1 cellular context compared by ENCODE assay signal in the genomic region with DNA sequence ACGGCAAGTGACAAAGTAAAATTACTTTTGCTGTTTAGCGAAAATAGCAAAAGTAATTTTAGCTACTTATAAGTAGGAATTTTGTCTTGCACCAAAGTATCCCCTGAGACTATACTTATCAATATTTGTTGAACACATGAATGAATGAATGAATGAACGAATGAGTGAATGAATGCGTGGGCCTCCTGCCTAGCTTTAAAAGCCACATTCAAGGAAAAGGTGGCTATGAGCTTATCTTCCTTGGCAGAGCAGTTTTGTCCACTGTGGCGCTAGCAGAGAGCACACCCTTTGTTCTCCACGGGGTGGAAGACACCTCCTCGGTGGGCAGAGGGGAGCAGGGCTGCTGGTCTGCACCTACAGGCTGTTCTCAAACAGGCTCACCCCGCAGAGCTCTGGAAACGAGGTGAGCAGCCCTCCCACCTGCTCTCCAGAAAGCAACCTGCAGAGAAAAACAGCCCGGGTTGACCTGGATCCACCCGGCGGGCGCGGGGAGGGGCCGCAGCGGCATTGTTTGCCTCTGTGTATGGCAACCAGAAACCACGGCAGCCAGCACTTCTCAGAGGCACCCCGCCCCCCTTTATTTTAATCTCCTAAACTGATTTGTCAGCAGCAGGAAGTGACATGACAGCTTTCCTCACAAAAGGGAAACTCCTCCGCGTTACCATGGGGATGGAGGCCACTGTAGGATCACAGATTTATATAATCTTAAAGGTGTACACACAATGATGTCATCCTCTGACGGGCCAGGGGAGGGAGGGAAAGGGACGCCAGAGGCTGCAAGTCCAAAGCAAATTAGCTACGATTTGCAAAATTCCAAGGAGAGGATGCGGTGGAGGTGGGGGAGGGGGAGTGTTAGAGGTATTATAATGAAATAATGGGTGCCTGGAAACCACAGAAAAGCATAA.
TF ChIP-seq lines count a peak whose summit lies in the region.

No MANE protein-coding gene starts in this region.

TF ChIP-seq in HepG2, 621 proteins besides CTCF, POLR2A, EP300 and RAD21 (continued from another document and continues in another):
- TF ChIP-seq SNAPC5 (CRISPR knock-in tag; IDR thresholded peaks at IDR 0.05; ENCODE audit: borderline replicate concordance) = no peak
- no peak for TF ChIP-seq ZNF205 (CRISPR knock-in tag; IDR thresholded peaks at IDR 0.05)
- TF ChIP-seq YEATS2 (CRISPR knock-in tag; IDR thresholded peaks at IDR 0.05; ENCODE audit: borderline replicate concordance) = peak; percentile 14; the same call in 1 of the 2 replicates
- TF ChIP-seq YEATS4 (CRISPR knock-in tag; IDR thresholded peaks at IDR 0.05; ENCODE audit: borderline replicate concordance) = no peak
- TF ChIP-seq ZNF687 (CRISPR knock-in tag; IDR thresholded peaks at IDR 0.05) = peak; percentile 83
- TF ChIP-seq PATZ1 (CRISPR knock-in tag; IDR thresholded peaks at IDR 0.05) = peak; percentile 51; the same call in 1 of the 2 replicates
- no peak for TF ChIP-seq TARDBP (CRISPR knock-in tag; IDR thresholded peaks at IDR 0.05)
- TF ChIP-seq, protein P1, sequence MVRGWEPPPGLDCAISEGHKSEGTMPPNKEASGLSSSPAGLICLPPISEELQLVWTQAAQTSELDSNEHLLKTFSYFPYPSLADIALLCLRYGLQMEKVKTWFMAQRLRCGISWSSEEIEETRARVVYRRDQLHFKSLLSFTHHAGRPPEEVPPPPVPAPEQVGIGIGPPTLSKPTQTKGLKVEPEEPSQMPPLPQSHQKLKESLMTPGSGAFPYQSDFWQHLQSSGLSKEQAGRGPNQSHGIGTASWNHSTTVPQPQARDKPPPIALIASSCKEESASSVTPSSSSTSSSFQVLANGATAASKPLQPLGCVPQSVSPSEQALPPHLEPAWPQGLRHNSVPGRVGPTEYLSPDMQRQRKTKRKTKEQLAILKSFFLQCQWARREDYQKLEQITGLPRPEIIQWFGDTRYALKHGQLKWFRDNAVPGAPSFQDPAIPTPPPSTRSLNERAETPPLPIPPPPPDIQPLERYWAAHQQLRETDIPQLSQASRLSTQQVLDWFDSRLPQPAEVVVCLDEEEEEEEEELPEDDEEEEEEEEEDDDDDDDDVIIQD (CRISPR knock-in tag; IDR thresholded peaks at IDR 0.05; ENCODE audit: low read depth) = no peak
- no peak for TF ChIP-seq SYNCRIP (IDR thresholded peaks at IDR 0.05; ENCODE audit: insufficient read depth, low read depth, low read length)
- TF ChIP-seq PRMT3 (CRISPR knock-in tag; IDR thresholded peaks at IDR 0.05; ENCODE audit: borderline replicate concordance, low read depth) = no peak
- TF ChIP-seq SIX1 (CRISPR knock-in tag; IDR thresholded peaks at IDR 0.05; ENCODE audit: borderline replicate concordance) = peak; percentile 37; the same call in 1 of the 2 replicates
- peak; percentile 51; the same call in 1 of the 2 replicates for TF ChIP-seq ZBTB37 (CRISPR knock-in tag; IDR thresholded peaks at IDR 0.05)
- TF ChIP-seq, protein P2, sequence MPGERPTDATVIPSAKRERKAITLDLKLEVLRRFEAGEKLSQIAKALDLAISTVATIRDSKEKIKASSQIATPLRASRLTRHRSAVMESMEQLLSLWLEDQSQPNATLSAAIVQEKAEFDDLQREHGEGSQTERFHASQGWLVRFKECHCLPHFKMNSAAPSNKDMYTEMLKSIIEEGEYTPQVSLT (CRISPR knock-in tag; IDR thresholded peaks at IDR 0.05; ENCODE audit: borderline replicate concordance, low read depth) = no peak
- TF ChIP-seq ETV5 (CRISPR knock-in tag; IDR thresholded peaks at IDR 0.05; ENCODE audit: borderline replicate concordance) = peak; percentile 71; the same call in 1 of the 2 replicates
- TF ChIP-seq ZSCAN25 (CRISPR knock-in tag; IDR thresholded peaks at IDR 0.05) = no peak
- peak; percentile 35; the same call in 1 of the 2 replicates for TF ChIP-seq CHD2 (IDR thresholded peaks at IDR 0.05; ENCODE audit: low read depth, low read length)
- TF ChIP-seq, protein P3, sequence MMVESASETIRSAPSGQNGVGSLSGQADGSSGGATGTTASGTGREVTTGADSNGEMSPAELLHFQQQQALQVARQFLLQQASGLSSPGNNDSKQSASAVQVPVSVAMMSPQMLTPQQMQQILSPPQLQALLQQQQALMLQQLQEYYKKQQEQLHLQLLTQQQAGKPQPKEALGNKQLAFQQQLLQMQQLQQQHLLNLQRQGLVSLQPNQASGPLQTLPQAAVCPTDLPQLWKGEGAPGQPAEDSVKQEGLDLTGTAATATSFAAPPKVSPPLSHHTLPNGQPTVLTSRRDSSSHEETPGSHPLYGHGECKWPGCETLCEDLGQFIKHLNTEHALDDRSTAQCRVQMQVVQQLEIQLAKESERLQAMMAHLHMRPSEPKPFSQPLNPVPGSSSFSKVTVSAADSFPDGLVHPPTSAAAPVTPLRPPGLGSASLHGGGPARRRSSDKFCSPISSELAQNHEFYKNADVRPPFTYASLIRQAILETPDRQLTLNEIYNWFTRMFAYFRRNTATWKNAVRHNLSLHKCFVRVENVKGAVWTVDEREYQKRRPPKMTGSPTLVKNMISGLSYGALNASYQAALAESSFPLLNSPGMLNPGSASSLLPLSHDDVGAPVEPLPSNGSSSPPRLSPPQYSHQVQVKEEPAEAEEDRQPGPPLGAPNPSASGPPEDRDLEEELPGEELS (CRISPR knock-in tag; IDR thresholded peaks at IDR 0.05) = peak; percentile 48; the same call in 1 of the 2 replicates
- no peak for TF ChIP-seq ZNF512 (CRISPR knock-in tag; IDR thresholded peaks at IDR 0.05)
- TF ChIP-seq PHB2 (IDR thresholded peaks at IDR 0.05; ENCODE audit: partially characterized antibody) = no peak
- TF ChIP-seq NCOR1 (IDR thresholded peaks at IDR 0.05; ENCODE audit: borderline replicate concordance, low read length) = peak; percentile 62; the same call in 1 of the 2 replicates
- no peak for TF ChIP-seq ZNF552 (CRISPR knock-in tag; IDR thresholded peaks at IDR 0.05; ENCODE audit: borderline replicate concordance)
- TF ChIP-seq ZFP36L2 (CRISPR knock-in tag; IDR thresholded peaks at IDR 0.05) = no peak
- TF ChIP-seq SMAD3 (CRISPR knock-in tag; IDR thresholded peaks at IDR 0.05) = no peak
- TF ChIP-seq ZNF224 (CRISPR knock-in tag; IDR thresholded peaks at IDR 0.05) = no peak
- TF ChIP-seq CEBPG (CRISPR knock-in tag; IDR thresholded peaks at IDR 0.05) = no peak
- no peak for TF ChIP-seq ARID2 (CRISPR knock-in tag; IDR thresholded peaks at IDR 0.05; ENCODE audit: borderline replicate concordance)
- peak; percentile 30; the same call in 1 of the 2 replicates for TF ChIP-seq ZNF878 (CRISPR knock-in tag; IDR thresholded peaks at IDR 0.05)
- TF ChIP-seq, protein P4, sequence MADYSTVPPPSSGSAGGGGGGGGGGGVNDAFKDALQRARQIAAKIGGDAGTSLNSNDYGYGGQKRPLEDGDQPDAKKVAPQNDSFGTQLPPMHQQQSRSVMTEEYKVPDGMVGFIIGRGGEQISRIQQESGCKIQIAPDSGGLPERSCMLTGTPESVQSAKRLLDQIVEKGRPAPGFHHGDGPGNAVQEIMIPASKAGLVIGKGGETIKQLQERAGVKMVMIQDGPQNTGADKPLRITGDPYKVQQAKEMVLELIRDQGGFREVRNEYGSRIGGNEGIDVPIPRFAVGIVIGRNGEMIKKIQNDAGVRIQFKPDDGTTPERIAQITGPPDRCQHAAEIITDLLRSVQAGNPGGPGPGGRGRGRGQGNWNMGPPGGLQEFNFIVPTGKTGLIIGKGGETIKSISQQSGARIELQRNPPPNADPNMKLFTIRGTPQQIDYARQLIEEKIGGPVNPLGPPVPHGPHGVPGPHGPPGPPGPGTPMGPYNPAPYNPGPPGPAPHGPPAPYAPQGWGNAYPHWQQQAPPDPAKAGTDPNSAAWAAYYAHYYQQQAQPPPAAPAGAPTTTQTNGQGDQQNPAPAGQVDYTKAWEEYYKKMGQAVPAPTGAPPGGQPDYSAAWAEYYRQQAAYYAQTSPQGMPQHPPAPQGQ (CRISPR knock-in tag; IDR thresholded peaks at IDR 0.05; ENCODE audit: borderline replicate concordance) = no peak
- TF ChIP-seq SIX4 (CRISPR knock-in tag; IDR thresholded peaks at IDR 0.05) = no peak
- no peak for TF ChIP-seq KDM6A (CRISPR knock-in tag; IDR thresholded peaks at IDR 0.05; ENCODE audit: low read depth)
- peak; percentile 83 for TF ChIP-seq ATF3 (CRISPR knock-in tag; IDR thresholded peaks at IDR 0.05)
- no peak; the same call in 1 of the 2 replicates for TF ChIP-seq ZNF598 (CRISPR knock-in tag; IDR thresholded peaks at IDR 0.05; ENCODE audit: borderline replicate concordance)
- no peak for TF ChIP-seq ZBTB43 (CRISPR knock-in tag; conservative IDR thresholded peaks at IDR 0.05)
- peak; percentile 70 for TF ChIP-seq TBX2 (CRISPR knock-in tag; IDR thresholded peaks at IDR 0.05; ENCODE audit: borderline replicate concordance)
- TF ChIP-seq PHF5A (CRISPR knock-in tag; IDR thresholded peaks at IDR 0.05; ENCODE audit: low read depth, unreplicated experiment) = no peak
- TF ChIP-seq SP2 (CRISPR knock-in tag; IDR thresholded peaks at IDR 0.05) = no peak
- no peak for TF ChIP-seq ZNF282 (IDR thresholded peaks at IDR 0.05; ENCODE audit: partially characterized antibody)
- peak; percentile 17; the same call in 1 of the 2 replicates for TF ChIP-seq HMG20A (CRISPR knock-in tag; IDR thresholded peaks at IDR 0.05; ENCODE audit: borderline replicate concordance)
- no peak; the same call in 1 of the 2 replicates for TF ChIP-seq SMC3 (IDR thresholded peaks at IDR 0.05; ENCODE audit: low read length)
- 0 out of 2 replicates have a peak, but pooled peaks have one; percentile 6 for TF ChIP-seq HNF4A (CRISPR knock-in tag; IDR thresholded peaks at IDR 0.05)
